ENCODE assay signal across 2 cellular contexts in the genomic region with DNA sequence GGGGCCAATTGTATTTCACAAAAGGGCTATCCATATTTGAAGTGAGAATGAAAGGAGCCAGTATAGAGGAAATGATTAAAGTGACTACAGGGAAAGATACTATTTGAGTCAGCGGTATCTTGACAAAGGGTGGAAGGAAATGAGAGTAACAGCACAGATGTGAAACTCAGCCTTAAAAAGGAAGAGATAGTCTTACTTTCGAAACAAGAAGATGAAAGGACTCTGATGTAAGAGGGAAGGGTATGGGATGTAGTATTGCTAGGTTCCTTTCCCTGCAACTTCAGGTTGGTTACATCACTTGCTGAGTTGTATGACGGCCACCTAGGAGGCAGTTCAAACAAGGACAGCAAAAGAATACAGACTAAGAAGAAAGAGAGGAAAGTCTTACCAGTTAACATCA.
TF ChIP-seq lines count a peak whose summit lies in the region.

No MANE protein-coding gene starts in this region.

TF ChIP-seq in HepG2, 621 proteins besides CTCF, POLR2A, EP300 and RAD21:
- TF ChIP-seq U2AF2 (IDR thresholded peaks at IDR 0.05; ENCODE audit: low read depth, low read length) (no peak), ARHGAP35 (CRISPR knock-in tag; IDR thresholded peaks at IDR 0.05; ENCODE audit: borderline replicate concordance) (no peak), HMG20A (CRISPR knock-in tag; IDR thresholded peaks at IDR 0.05; ENCODE audit: borderline replicate concordance) (no peak), ZNF850 (CRISPR knock-in tag; conservative IDR thresholded peaks at IDR 0.05) (no peak), FOXO1 (CRISPR knock-in tag; IDR thresholded peaks at IDR 0.05) (no peak), ATF5 (CRISPR knock-in tag; IDR thresholded peaks at IDR 0.05; ENCODE audit: low read depth) (no peak), REPIN1 (CRISPR knock-in tag; IDR thresholded peaks at IDR 0.05; ENCODE audit: borderline replicate concordance, low read depth) (no peak), PHB2 (IDR thresholded peaks at IDR 0.05; ENCODE audit: partially characterized antibody) (no peak), THAP7 (CRISPR knock-in tag; IDR thresholded peaks at IDR 0.05) (no peak), TARDBP (CRISPR knock-in tag; IDR thresholded peaks at IDR 0.05) (no peak), TSC22D2 (CRISPR knock-in tag; IDR thresholded peaks at IDR 0.05; ENCODE audit: borderline replicate concordance) (no peak)
- TF ChIP-seq, protein P1, sequence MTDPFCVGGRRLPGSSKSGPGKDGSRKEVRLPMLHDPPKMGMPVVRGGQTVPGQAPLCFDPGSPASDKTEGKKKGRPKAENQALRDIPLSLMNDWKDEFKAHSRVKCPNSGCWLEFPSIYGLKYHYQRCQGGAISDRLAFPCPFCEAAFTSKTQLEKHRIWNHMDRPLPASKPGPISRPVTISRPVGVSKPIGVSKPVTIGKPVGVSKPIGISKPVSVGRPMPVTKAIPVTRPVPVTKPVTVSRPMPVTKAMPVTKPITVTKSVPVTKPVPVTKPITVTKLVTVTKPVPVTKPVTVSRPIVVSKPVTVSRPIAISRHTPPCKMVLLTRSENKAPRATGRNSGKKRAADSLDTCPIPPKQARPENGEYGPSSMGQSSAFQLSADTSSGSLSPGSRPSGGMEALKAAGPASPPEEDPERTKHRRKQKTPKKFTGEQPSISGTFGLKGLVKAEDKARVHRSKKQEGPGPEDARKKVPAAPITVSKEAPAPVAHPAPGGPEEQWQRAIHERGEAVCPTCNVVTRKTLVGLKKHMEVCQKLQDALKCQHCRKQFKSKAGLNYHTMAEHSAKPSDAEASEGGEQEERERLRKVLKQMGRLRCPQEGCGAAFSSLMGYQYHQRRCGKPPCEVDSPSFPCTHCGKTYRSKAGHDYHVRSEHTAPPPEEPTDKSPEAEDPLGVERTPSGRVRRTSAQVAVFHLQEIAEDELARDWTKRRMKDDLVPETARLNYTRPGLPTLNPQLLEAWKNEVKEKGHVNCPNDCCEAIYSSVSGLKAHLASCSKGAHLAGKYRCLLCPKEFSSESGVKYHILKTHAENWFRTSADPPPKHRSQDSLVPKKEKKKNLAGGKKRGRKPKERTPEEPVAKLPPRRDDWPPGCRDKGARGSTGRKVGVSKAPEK (CRISPR knock-in tag; IDR thresholded peaks at IDR 0.05; ENCODE audit: borderline replicate concordance), result no peak
- TF ChIP-seq, protein P2, sequence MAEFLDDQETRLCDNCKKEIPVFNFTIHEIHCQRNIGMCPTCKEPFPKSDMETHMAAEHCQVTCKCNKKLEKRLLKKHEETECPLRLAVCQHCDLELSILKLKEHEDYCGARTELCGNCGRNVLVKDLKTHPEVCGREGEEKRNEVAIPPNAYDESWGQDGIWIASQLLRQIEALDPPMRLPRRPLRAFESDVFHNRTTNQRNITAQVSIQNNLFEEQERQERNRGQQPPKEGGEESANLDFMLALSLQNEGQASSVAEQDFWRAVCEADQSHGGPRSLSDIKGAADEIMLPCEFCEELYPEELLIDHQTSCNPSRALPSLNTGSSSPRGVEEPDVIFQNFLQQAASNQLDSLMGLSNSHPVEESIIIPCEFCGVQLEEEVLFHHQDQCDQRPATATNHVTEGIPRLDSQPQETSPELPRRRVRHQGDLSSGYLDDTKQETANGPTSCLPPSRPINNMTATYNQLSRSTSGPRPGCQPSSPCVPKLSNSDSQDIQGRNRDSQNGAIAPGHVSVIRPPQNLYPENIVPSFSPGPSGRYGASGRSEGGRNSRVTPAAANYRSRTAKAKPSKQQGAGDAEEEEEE (CRISPR knock-in tag; IDR thresholded peaks at IDR 0.05; ENCODE audit: borderline replicate concordance), result no peak

TF ChIP-seq in SK-N-SH treated with all-trans-retinoic acid at 6 μM for 48 hours, 23 proteins besides CTCF, POLR2A, EP300 and RAD21:
- TF ChIP-seq ARNTL (CRISPR knock-in tag; IDR thresholded peaks at IDR 0.05; ENCODE audit: borderline replicate concordance, low read depth) (no peak), SNAI2 (CRISPR knock-in tag; IDR thresholded peaks at IDR 0.05) (no peak), ZC3H10 (CRISPR knock-in tag; IDR thresholded peaks at IDR 0.05) (no peak), ISL1 (CRISPR knock-in tag; IDR thresholded peaks at IDR 0.05) (no peak), TOX (CRISPR knock-in tag; IDR thresholded peaks at IDR 0.05; ENCODE audit: borderline replicate concordance) (no peak), PPARA (CRISPR knock-in tag; IDR thresholded peaks at IDR 0.05; ENCODE audit: borderline replicate concordance) (no peak), ZNF70 (CRISPR knock-in tag; IDR thresholded peaks at IDR 0.05) (no peak), RARB (CRISPR knock-in tag; IDR thresholded peaks at IDR 0.05) (no peak), BACH2 (CRISPR knock-in tag; IDR thresholded peaks at IDR 0.05; ENCODE audit: borderline replicate concordance) (no peak), ESRRG (CRISPR knock-in tag; IDR thresholded peaks at IDR 0.05) (no peak), OSR1 (CRISPR knock-in tag; IDR thresholded peaks at IDR 0.05) (no peak), PATZ1 (CRISPR knock-in tag; IDR thresholded peaks at IDR 0.05; ENCODE audit: borderline replicate concordance) (no peak), ZNF565 (CRISPR knock-in tag; conservative IDR thresholded peaks at IDR 0.05; ENCODE audit: low read depth) (no peak), CSRNP3 (CRISPR knock-in tag; IDR thresholded peaks at IDR 0.05) (no peak), POU6F1 (CRISPR knock-in tag; IDR thresholded peaks at IDR 0.05; ENCODE audit: borderline replicate concordance, low read depth) (no peak), ZFP30 (CRISPR knock-in tag; IDR thresholded peaks at IDR 0.05) (no peak), ZNF8 (CRISPR knock-in tag; IDR thresholded peaks at IDR 0.05) (no peak), CSDC2 (CRISPR knock-in tag; IDR thresholded peaks at IDR 0.05) (no peak), CREB5 (CRISPR knock-in tag; IDR thresholded peaks at IDR 0.05; ENCODE audit: low read depth) (no peak)
- TF ChIP-seq, protein P3, sequence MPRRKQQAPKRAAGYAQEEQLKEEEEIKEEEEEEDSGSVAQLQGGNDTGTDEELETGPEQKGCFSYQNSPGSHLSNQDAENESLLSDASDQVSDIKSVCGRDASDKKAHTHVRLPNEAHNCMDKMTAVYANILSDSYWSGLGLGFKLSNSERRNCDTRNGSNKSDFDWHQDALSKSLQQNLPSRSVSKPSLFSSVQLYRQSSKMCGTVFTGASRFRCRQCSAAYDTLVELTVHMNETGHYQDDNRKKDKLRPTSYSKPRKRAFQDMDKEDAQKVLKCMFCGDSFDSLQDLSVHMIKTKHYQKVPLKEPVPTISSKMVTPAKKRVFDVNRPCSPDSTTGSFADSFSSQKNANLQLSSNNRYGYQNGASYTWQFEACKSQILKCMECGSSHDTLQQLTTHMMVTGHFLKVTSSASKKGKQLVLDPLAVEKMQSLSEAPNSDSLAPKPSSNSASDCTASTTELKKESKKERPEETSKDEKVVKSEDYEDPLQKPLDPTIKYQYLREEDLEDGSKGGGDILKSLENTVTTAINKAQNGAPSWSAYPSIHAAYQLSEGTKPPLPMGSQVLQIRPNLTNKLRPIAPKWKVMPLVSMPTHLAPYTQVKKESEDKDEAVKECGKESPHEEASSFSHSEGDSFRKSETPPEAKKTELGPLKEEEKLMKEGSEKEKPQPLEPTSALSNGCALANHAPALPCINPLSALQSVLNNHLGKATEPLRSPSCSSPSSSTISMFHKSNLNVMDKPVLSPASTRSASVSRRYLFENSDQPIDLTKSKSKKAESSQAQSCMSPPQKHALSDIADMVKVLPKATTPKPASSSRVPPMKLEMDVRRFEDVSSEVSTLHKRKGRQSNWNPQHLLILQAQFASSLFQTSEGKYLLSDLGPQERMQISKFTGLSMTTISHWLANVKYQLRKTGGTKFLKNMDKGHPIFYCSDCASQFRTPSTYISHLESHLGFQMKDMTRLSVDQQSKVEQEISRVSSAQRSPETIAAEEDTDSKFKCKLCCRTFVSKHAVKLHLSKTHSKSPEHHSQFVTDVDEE (CRISPR knock-in tag; IDR thresholded peaks at IDR 0.05), result no peak
